ENCODE assay signal across 12 cellular contexts in the genomic region with DNA sequence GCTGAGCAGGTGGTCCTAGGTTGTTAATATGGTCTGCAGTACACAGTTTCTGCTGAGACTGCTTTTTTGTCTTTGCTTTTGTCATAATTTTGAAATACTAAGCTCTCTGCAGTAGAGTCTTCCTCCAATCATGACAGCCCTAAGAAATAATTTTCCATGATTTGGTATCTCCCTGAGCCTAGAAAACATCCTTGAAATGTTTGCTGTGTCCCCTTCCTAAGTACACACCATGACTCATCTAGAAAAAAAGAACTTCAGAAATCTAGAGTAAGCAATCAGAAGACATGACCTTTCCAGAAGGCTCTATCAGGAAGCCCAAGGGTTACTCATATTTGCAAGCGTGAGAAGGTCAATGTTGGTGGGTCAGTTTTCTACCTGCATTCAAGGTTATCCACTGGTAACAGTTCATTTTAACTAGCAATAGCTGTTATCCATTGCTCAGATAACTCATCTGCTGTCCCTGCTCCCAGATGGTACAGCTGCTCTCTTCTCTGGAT. TPM values are rescaled to one million over a fixed set of nuclear protein-coding genes. Genes with fewer than 3 reads are reported as not detected.
DNase-seq lines count a peak whose midpoint lies in the region; ATAC-seq and TF ChIP-seq lines count a peak whose summit lies in the region.
"Had no signal": no experiment of that assay in that cellular context is flagged by ENCODE, and none has a peak within 500 bp of the region (broad histone marks: within the 10 kb centered on the region; RNA-seq: fewer than 3 reads in every experiment).

No MANE protein-coding gene starts in this region.

- no peak overlapping the region for H3K4me2 ChIP-seq in GM23338

- peaks cover 5% of the 10 kb centered on the region for H3K27me3 Mint-ChIP-seq in GM23338 (ENCODE audit: insufficient read depth, low read depth, poor library complexity)
- H3K27me3 Mint-ChIP-seq: activated B cell treated with CpG ODN at 0.5 μM for 24 hours had no signal

- H3K36me3 Mint-ChIP-seq in GM23338 (ENCODE audit: low read depth), result peaks cover 42% of the 10 kb centered on the region

- H3K27me3 ChIP-seq in GM23338 (ENCODE audit: insufficient read depth) (no peaks in the 10 kb centered on the region), vagina (no peaks in the 10 kb centered on the region)

- peaks cover 49% of the 10 kb centered on the region for H3K79me2 ChIP-seq in GM23338 (replicated peaks; ENCODE audit: insufficient read depth)

- H3K9me3 Mint-ChIP-seq in GM23338, result no peaks in the 10 kb centered on the region; the same call in 2 of the 3 replicates
- H3K9me3 Mint-ChIP-seq: activated B cell treated with CpG ODN at 0.5 μM for 24 hours had no signal

- no peak overlapping the region for H2AFZ ChIP-seq in GM23338

- DNase-seq in AG09309 (ENCODE audit: low read depth), result peak; percentile 46
- DNase-seq in GM23338 (ENCODE audit: low spot score), result no peak
- peak; percentile 81 for DNase-seq in amniotic epithelial cell (ENCODE audit: low read depth)
- DNase-seq in kidney glomerular epithelial cell (lab: John Stamatoyannopoulos, UW), result peak; percentile 78
- no peak for DNase-seq in omental fat pad (ENCODE audit: low spot score)
- DNase-seq in GM20000 (ENCODE audit: low spot score), result no peak
- no peak for DNase-seq in vagina (ENCODE audit: extremely low spot score in 2 of 2)
- DNase-seq: activated B cell treated with CpG ODN at 0.5 μM for 24 hours; activated naive CD4-positive, alpha-beta T cell; effector CD8-positive, alpha-beta T cell; NCI-H2107 had no signal

- H3K9me2 ChIP-seq in GM23338 (ENCODE audit: insufficient read depth), result no peaks in the 10 kb centered on the region

- H3K27ac ChIP-seq in GM23338 (ENCODE audit: low read depth) (no peak overlapping the region), vagina (no peak overlapping the region)

- intact Hi-C loops in vagina (cut with DNase I), result loop anchor here (10.0 kb wide), 1 partner anchor 82 kb away; no protein-coding TSS in a partner anchor

- H3K4me1 ChIP-seq in GM23338 (ENCODE audit: insufficient read depth) (no peaks in the 10 kb centered on the region), vagina (peaks cover 9% of the 10 kb centered on the region)

- H3K36me3 ChIP-seq in GM23338 (ENCODE audit: insufficient read depth), result peaks cover 23% of the 10 kb centered on the region
- H3K36me3 ChIP-seq in vagina, result peaks cover 0 to 28% of the 10 kb centered on the region in 2 donors

- ATAC-seq in GM23338 (no peak), omental fat pad (ENCODE audit: low FRiP score) (no peak), GM21447 (IDR thresholded peaks at IDR 0.05; ENCODE audit: unreplicated experiment) (no peak)

- TF ChIP-seq CTCF in AG09309 (IDR thresholded peaks at IDR 0.05; ENCODE audit: control insufficient read depth, insufficient read depth, low read depth, low read length, missing control alignments) (no peak), GM23338 (conservative IDR thresholded peaks at IDR 0.05; ENCODE audit: low read depth in 2 of 2) (no peak), omental fat pad (IDR thresholded peaks at IDR 0.05) (no peak), GM20000 (IDR thresholded peaks at IDR 0.05; ENCODE audit: extremely low read depth, missing control alignments) (no peak), vagina (IDR thresholded peaks at IDR 0.05) (no peak)

- H3F3A ChIP-seq in GM23338 (replicated peaks; ENCODE audit: low read depth), result no peaks in the 10 kb centered on the region

- no peak overlapping the region for H3K4me3 Mint-ChIP-seq in GM23338
- H3K4me3 Mint-ChIP-seq: activated B cell treated with CpG ODN at 0.5 μM for 24 hours had no signal

- no peak for TF ChIP-seq POLR2A in vagina (IDR thresholded peaks at IDR 0.05)

- no peaks in the 10 kb centered on the region; the same call in 1 of the 2 replicates for H4K20me1 ChIP-seq in GM23338 (replicated peaks; ENCODE audit: insufficient read depth)

- H3K27ac Mint-ChIP-seq in GM23338, result peak overlapping the region; percentile 72; the same call in 1 of the 2 replicates
- H3K27ac Mint-ChIP-seq: activated B cell treated with CpG ODN at 0.5 μM for 24 hours had no signal

- H3K9me3 ChIP-seq in vagina, result no peaks in the 10 kb centered on the region

- H3K4me3 ChIP-seq in AG09309 (ENCODE audit: control insufficient read depth, low read depth, low read length) (no peak overlapping the region), GM23338 (no peak overlapping the region), vagina (no peak overlapping the region)

- H3K4me1 Mint-ChIP-seq in GM23338, result peaks cover 9% of the 10 kb centered on the region; the same call in 2 of the 3 replicates

TF ChIP-seq in GM23338, 12 proteins besides CTCF, POLR2A, EP300 and RAD21:
- TF ChIP-seq STAT1 (IDR thresholded peaks at IDR 0.05; ENCODE audit: unreplicated experiment) (no peak), CREB1 (CRISPR knock-in tag; IDR thresholded peaks at IDR 0.05; ENCODE audit: low read depth) (no peak), POLR2AphosphoS5 (IDR thresholded peaks at IDR 0.05; ENCODE audit: low read depth) (no peak), ZNF331 (CRISPR knock-in tag; IDR thresholded peaks at IDR 0.05; ENCODE audit: low read depth) (no peak)
- TF ChIP-seq, protein P1, sequence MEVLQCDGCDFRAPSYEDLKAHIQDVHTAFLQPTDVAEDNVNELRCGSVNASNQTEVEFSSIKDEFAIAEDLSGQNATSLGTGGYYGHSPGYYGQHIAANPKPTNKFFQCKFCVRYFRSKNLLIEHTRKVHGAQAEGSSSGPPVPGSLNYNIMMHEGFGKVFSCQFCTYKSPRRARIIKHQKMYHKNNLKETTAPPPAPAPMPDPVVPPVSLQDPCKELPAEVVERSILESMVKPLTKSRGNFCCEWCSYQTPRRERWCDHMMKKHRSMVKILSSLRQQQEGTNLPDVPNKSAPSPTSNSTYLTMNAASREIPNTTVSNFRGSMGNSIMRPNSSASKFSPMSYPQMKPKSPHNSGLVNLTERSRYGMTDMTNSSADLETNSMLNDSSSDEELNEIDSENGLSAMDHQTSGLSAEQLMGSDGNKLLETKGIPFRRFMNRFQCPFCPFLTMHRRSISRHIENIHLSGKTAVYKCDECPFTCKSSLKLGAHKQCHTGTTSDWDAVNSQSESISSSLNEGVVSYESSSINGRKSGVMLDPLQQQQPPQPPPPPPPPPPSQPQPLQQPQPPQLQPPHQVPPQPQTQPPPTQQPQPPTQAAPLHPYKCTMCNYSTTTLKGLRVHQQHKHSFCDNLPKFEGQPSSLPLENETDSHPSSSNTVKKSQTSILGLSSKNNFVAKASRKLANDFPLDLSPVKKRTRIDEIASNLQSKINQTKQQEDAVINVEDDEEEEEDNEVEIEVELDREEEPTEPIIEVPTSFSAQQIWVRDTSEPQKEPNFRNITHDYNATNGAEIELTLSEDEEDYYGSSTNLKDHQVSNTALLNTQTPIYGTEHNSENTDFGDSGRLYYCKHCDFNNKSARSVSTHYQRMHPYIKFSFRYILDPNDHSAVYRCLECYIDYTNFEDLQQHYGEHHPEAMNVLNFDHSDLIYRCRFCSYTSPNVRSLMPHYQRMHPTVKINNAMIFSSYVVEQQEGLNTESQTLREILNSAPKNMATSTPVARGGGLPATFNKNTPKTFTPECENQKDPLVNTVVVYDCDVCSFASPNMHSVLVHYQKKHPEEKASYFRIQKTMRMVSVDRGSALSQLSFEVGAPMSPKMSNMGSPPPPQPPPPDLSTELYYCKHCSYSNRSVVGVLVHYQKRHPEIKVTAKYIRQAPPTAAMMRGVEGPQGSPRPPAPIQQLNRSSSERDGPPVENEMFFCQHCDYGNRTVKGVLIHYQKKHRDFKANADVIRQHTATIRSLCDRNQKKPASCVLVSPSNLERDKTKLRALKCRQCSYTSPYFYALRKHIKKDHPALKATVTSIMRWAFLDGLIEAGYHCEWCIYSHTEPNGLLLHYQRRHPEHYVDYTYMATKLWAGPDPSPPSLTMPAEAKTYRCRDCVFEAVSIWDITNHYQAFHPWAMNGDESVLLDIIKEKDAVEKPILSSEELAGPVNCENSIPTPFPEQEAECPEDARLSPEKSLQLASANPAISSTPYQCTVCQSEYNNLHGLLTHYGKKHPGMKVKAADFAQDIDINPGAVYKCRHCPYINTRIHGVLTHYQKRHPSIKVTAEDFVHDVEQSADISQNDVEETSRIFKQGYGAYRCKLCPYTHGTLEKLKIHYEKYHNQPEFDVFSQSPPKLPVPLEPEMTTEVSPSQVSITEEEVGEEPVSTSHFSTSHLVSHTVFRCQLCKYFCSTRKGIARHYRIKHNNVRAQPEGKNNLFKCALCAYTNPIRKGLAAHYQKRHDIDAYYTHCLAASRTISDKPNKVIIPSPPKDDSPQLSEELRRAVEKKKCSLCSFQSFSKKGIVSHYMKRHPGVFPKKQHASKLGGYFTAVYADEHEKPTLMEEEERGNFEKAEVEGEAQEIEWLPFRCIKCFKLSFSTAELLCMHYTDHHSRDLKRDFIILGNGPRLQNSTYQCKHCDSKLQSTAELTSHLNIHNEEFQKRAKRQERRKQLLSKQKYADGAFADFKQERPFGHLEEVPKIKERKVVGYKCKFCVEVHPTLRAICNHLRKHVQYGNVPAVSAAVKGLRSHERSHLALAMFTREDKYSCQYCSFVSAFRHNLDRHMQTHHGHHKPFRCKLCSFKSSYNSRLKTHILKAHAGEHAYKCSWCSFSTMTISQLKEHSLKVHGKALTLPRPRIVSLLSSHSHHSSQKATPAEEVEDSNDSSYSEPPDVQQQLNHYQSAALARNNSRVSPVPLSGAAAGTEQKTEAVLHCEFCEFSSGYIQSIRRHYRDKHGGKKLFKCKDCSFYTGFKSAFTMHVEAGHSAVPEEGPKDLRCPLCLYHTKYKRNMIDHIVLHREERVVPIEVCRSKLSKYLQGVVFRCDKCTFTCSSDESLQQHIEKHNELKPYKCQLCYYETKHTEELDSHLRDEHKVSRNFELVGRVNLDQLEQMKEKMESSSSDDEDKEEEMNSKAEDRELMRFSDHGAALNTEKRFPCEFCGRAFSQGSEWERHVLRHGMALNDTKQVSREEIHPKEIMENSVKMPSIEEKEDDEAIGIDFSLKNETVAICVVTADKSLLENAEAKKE (CRISPR knock-in tag; IDR thresholded peaks at IDR 0.05), result no peak

RNA-seq across cellular contexts. Expression of a gene that starts 16.4 kb away (rescaled TPM):
- 180 and 213 TPM in 2 replicates for total RNA-seq in GM23338 (2014; rRNA removed; shearing (Covaris generic))
- 236 and 252 TPM in 2 replicates for polyA plus RNA-seq in GM23338 (2016; fragmentation: Nextera tagmentation; extraction: Ambion mirVana)
- total RNA-seq in omental fat pad (100 to 1,000 TPM; 156 to 272 (median 244) TPM), vagina (145 TPM)

RNA-seq across cellular contexts. Expression of a gene that starts 25.5 kb away (rescaled TPM):
- total RNA-seq in GM23338 (2014; rRNA removed; shearing (Covaris generic)), result 38.8 and 40.0 TPM in 2 replicates
- polyA plus RNA-seq in GM23338 (2016; fragmentation: Nextera tagmentation; extraction: Ambion mirVana), result 39.1 and 40.6 TPM in 2 replicates
- total RNA-seq in omental fat pad, result 10 to 100 TPM; 14.9 to 33.5 (median 21.1) TPM
- 31.9 TPM for total RNA-seq in vagina

Comparison
In these comparisons a context has a peak if more than half of its experiments do, and no peak if none do; other contexts are left out.
1. DNase-seq: peak in AG09309 (single experiment), amniotic epithelial cell (single experiment) and kidney glomerular epithelial cell (single experiment); none in GM23338 (single experiment), omental fat pad (single experiment), GM20000 (single experiment) and vagina (0 of 2).